10 cellular contexts compared by ENCODE assay signal in genomic region chr1:200891774-200892157, GRCh38. TPM values are rescaled to one million over a fixed set of nuclear protein-coding genes. Genes with fewer than 3 reads are reported as not detected.
DNase-seq lines count a peak whose midpoint lies in the region; ATAC-seq and TF ChIP-seq lines count a peak whose summit lies in the region.
"Had no signal": no experiment of that assay in that cellular context is flagged by ENCODE, and none has a peak within 500 bp of the region (broad histone marks: within the 10 kb centered on the region; RNA-seq: fewer than 3 reads in every experiment).

No MANE protein-coding gene starts in this region.

- DNase-seq in DMS79 treated with DMSO at 0.1 percent for 48 hours (lab: John Stamatoyannopoulos, UW) (peak; percentile 25), NT2/D1 (ENCODE audit: low read depth, low spot score) (peak; percentile 73), epithelial cell of proximal tubule (ENCODE audit: low read depth) (no peak), NCI-H1417 (lab: John Stamatoyannopoulos, UW) (no peak), SKM-1 (lab: John Stamatoyannopoulos, UW; ENCODE audit: unreplicated experiment) (no peak)
- no peak for DNase-seq in activated CD4-positive, alpha-beta T cell treated with anti-CD3 and anti-CD28 coated beads, Interleukin-2, amount 50 U/mL, for 48 hours
- DNase-seq: uterus had no signal

- H3K4me3 ChIP-seq in NT2/D1 (ENCODE audit: insufficient read length, low read depth), result peak overlapping the region; percentile 86
- peak overlapping the region; percentile 72 for H3K4me3 ChIP-seq in epithelial cell of proximal tubule (ENCODE audit: low read depth, low read length)
- H3K4me3 ChIP-seq in neuron (ENCODE audit: low read length), result peak overlapping the region; percentile 96

- TF ChIP-seq CTCF in epithelial cell of proximal tubule (conservative IDR thresholded peaks at IDR 0.05; ENCODE audit: low read depth, low read length), result no peak

- H3K4me1 ChIP-seq in NT2/D1 (ENCODE audit: insufficient read depth, insufficient read length) (peaks cover 46% of the 10 kb centered on the region), neuron (ENCODE audit: insufficient read depth, low read length) (peaks cover 32% of the 10 kb centered on the region)

- peak overlapping the region; percentile 86 for H2AFZ ChIP-seq in neuron (ENCODE audit: low read depth, low read length)

- H3K27me3 ChIP-seq in NT2/D1 (ENCODE audit: insufficient read depth, insufficient read length), result no peaks in the 10 kb centered on the region
- no peaks in the 10 kb centered on the region for H3K27me3 ChIP-seq in neuron (ENCODE audit: insufficient read depth, low read length)

- H3K9me3 ChIP-seq in NT2/D1 (ENCODE audit: insufficient read depth, low read length), result no peaks in the 10 kb centered on the region
- no peaks in the 10 kb centered on the region for H3K9me3 ChIP-seq in neuron (ENCODE audit: low read length)
- H3K9me3 ChIP-seq: uterus had no signal

- peak overlapping the region; percentile 96 for H3K9ac ChIP-seq in NT2/D1 (ENCODE audit: insufficient read length, low read depth)

- peaks cover 18% of the 10 kb centered on the region for H3K36me3 ChIP-seq in NT2/D1 (ENCODE audit: insufficient read depth, insufficient read length, low read length)
- H3K36me3 ChIP-seq in neuron (ENCODE audit: insufficient read depth, low read length), result peaks cover 4% of the 10 kb centered on the region
- H3K36me3 ChIP-seq: uterus had no signal

- ATAC-seq in HG03571 (IDR thresholded peaks at IDR 0.05; ENCODE audit: unreplicated experiment), result no peak

RNA-seq across cellular contexts. Expression of gene INAVA, which starts 2.9 kb away (rescaled TPM):
- total RNA-seq in epithelial cell of proximal tubule, result 84.0 and 191 TPM in 2 replicates

RNA-seq across cellular contexts. Expression of gene GPR25, which starts 19.0 kb away (rescaled TPM):
- 0.65 TPM in 1 of 2 replicates, not detected in the other for total RNA-seq in epithelial cell of proximal tubule
- total RNA-seq: posterior vena cava had no signal

Comparison
In these comparisons a context has a peak if more than half of its experiments do, and no peak if none do; other contexts are left out.
1. DNase-seq: peak in DMS79 treated with DMSO at 0.1 percent for 48 hours (single experiment) and NT2/D1 (single experiment); none in epithelial cell of proximal tubule (single experiment), NCI-H1417 (0 of 3), activated CD4-positive, alpha-beta T cell treated with anti-CD3 and anti-CD28 coated beads, Interleukin-2, amount 50 U/mL, for 48 hours (0 of 2) and SKM-1 (single experiment).
2. Peak in every context shown above with its lines, with median percentiles within 50 percentile points of each other: H3K4me3 ChIP-seq.